17 cellular contexts compared by ENCODE assay signal in the genomic region with DNA sequence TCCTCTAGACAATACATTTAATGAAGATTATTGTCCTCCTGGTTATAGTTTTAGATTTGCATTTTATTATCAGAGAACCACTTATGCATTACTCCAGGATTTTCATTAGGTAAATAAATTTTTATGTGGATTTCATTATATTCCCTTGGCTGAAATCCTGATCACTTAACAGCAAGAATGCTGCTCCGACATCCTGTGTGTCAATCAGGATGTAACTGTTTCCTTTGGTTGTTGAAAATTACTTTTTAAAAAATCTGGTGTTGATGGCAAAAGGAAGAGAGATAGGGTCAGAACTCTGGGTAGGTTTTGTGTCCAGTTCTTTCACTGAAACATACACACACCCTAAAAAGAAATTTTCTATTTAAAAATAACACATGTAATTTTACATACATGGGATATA. TPM values are rescaled to one million over a fixed set of nuclear protein-coding genes. Genes with fewer than 3 reads are reported as not detected.
DNase-seq lines count a peak whose midpoint lies in the region; ATAC-seq and TF ChIP-seq lines count a peak whose summit lies in the region.
"Had no signal": no experiment of that assay in that cellular context is flagged by ENCODE, and none has a peak within 500 bp of the region (broad histone marks: within the 10 kb centered on the region; RNA-seq: fewer than 3 reads in every experiment).

No MANE protein-coding gene starts in this region.

- H3K4me1 Mint-ChIP-seq in GM23338 (peaks cover 80% of the 10 kb centered on the region), endothelial cell (ENCODE audit: unreplicated experiment) (peaks cover 78% of the 10 kb centered on the region), mesothelial cell of epicardium (peaks cover 26% of the 10 kb centered on the region)

- no peak for ATAC-seq in GM23338

- H3K79me2 ChIP-seq in GM23338 (replicated peaks; ENCODE audit: insufficient read depth) (peaks cover 80% of the 10 kb centered on the region), hepatocyte (peaks cover 30% of the 10 kb centered on the region)

- H3K36me3 ChIP-seq in GM23338 (ENCODE audit: insufficient read depth), result no peaks in the 10 kb centered on the region
- no peaks in the 10 kb centered on the region for H3K36me3 ChIP-seq in spleen
- no peaks in the 10 kb centered on the region for H3K36me3 ChIP-seq in hepatocyte (replicated peaks; ENCODE audit: insufficient read depth, low read depth)
- H3K36me3 ChIP-seq: BE2C had no signal

- H3K27me3 ChIP-seq in GM23338 (ENCODE audit: insufficient read depth), result no peaks in the 10 kb centered on the region
- H3K27me3 ChIP-seq in spleen (replicated peaks in 1 of 7), result no peaks in the 10 kb centered on the region
- no peaks in the 10 kb centered on the region for H3K27me3 ChIP-seq in hepatocyte
- H3K27me3 ChIP-seq: BE2C had no signal

- no peaks in the 10 kb centered on the region for H3K9me3 Mint-ChIP-seq in GM23338
- peaks cover 3% of the 10 kb centered on the region for H3K9me3 Mint-ChIP-seq in endothelial cell (ENCODE audit: unreplicated experiment)
- H3K9me3 Mint-ChIP-seq in mesothelial cell of epicardium, result no peaks in the 10 kb centered on the region
- H3K9me3 Mint-ChIP-seq: CD4-positive, alpha-beta T cell had no signal

- H3K9me3 ChIP-seq in spleen (no peaks in the 10 kb centered on the region), hepatocyte (ENCODE audit: low read depth) (no peaks in the 10 kb centered on the region)
- H3K9me3 ChIP-seq: BE2C had no signal

- DNase-seq in GM23338 (ENCODE audit: low spot score) (no peak), endothelial cell (ENCODE audit: low spot score) (no peak), mesothelial cell of epicardium (ENCODE audit: low spot score in 2 of 2, unreplicated experiment in 2 of 2) (no peak), spleen (no peak), hepatocyte (ENCODE audit: low spot score) (no peak), HK-2 (ENCODE audit: unreplicated experiment) (no peak), retina (no peak)
- DNase-seq: BE2C; CD4-positive, alpha-beta T cell; COR-L47; DMS79; Karpas-422; NCI-H1694 treated with DMSO at 0.1 percent for 48 hours; NCI-H2081 treated with DMSO at 0.1 percent for 48 hours; NCI-H524 treated with DMSO at 0.1 percent for 48 hours; NCI-H82 had no signal

- H4K20me1 ChIP-seq in GM23338 (replicated peaks; ENCODE audit: insufficient read depth) (peaks cover 15% of the 10 kb centered on the region; the same call in 1 of the 2 replicates), hepatocyte (ENCODE audit: insufficient read depth, poor library complexity, severe bottlenecking) (no peaks in the 10 kb centered on the region)

- 10 to 38% (median 23%) methylated on average over 1 of the region's 1 CpG for WGBS in spleen, 5 donors
- WGBS in hepatocyte (ENCODE audit: low lambda C conversion rate, missing lambda C conversion rate), result 69% methylated on average over 1 of the region's 1 CpG

- intact Hi-C loops in spleen (cut with DNase I; ENCODE audit: low total_unique reads), result no loop called here

- peaks cover 10% of the 10 kb centered on the region; the same call in 1 of the 3 replicates for H3K36me3 Mint-ChIP-seq in GM23338 (ENCODE audit: low read depth)
- H3K36me3 Mint-ChIP-seq in endothelial cell (ENCODE audit: low read depth, unreplicated experiment), result peaks cover 9% of the 10 kb centered on the region
- H3K36me3 Mint-ChIP-seq in mesothelial cell of epicardium, result no peaks in the 10 kb centered on the region

- no peak overlapping the region for H2AFZ ChIP-seq in GM23338
- H2AFZ ChIP-seq in hepatocyte, result no peak overlapping the region

- H3K4me2 ChIP-seq in GM23338 (no peak overlapping the region), hepatocyte (no peak overlapping the region)

- H3K27ac Mint-ChIP-seq in GM23338, result no peak overlapping the region
- peak overlapping the region; percentile 99 for H3K27ac Mint-ChIP-seq in endothelial cell (ENCODE audit: unreplicated experiment)
- peak overlapping the region; percentile 3 for H3K27ac Mint-ChIP-seq in mesothelial cell of epicardium
- H3K27ac Mint-ChIP-seq: CD4-positive, alpha-beta T cell had no signal

- H3K4me3 ChIP-seq in GM23338 (no peak overlapping the region), spleen (no peak overlapping the region), hepatocyte (no peak overlapping the region)

- 0 out of 3 replicates have a peak overlapping the region, but pooled peaks have one; percentile 13 for H3K4me3 Mint-ChIP-seq in GM23338
- H3K4me3 Mint-ChIP-seq in endothelial cell (ENCODE audit: unreplicated experiment), result peak overlapping the region; percentile 51
- no peak overlapping the region for H3K4me3 Mint-ChIP-seq in mesothelial cell of epicardium
- H3K4me3 Mint-ChIP-seq: CD4-positive, alpha-beta T cell had no signal

- H3K27ac ChIP-seq in GM23338 (ENCODE audit: low read depth), result no peak overlapping the region
- H3K27ac ChIP-seq in spleen, result peak overlapping the region in 7 of 8 donors; percentile 22 to 64 (median 47)
- no peak overlapping the region for H3K27ac ChIP-seq in hepatocyte

- H3F3A ChIP-seq in GM23338 (replicated peaks; ENCODE audit: low read depth), result no peaks in the 10 kb centered on the region

- H3K9me2 ChIP-seq in GM23338 (ENCODE audit: insufficient read depth), result no peaks in the 10 kb centered on the region
- no peaks in the 10 kb centered on the region for H3K9me2 ChIP-seq in hepatocyte (replicated peaks; ENCODE audit: insufficient read depth)

- no peak for TF ChIP-seq POLR2A in spleen (IDR thresholded peaks at IDR 0.05)

- peaks cover 19% of the 10 kb centered on the region for H3K27me3 Mint-ChIP-seq in GM23338 (ENCODE audit: insufficient read depth, low read depth, poor library complexity)
- H3K27me3 Mint-ChIP-seq in endothelial cell (ENCODE audit: unreplicated experiment), result peaks cover 4% of the 10 kb centered on the region
- H3K27me3 Mint-ChIP-seq in mesothelial cell of epicardium (ENCODE audit: low read depth), result no peaks in the 10 kb centered on the region

- no peak for TF ChIP-seq CTCF in GM23338 (conservative IDR thresholded peaks at IDR 0.05; ENCODE audit: low read depth in 2 of 2)
- no peak for TF ChIP-seq CTCF in endothelial cell (IDR thresholded peaks at IDR 0.05; ENCODE audit: unreplicated experiment)
- TF ChIP-seq CTCF in mesothelial cell of epicardium (IDR thresholded peaks at IDR 0.05; ENCODE audit: unreplicated experiment), result no peak
- TF ChIP-seq CTCF in spleen (IDR thresholded peaks at IDR 0.05 in 8 of 11, conservative IDR thresholded peaks at IDR 0.05 in 3 of 11), result no peak
- TF ChIP-seq CTCF in hepatocyte (IDR thresholded peaks at IDR 0.05; ENCODE audit: poor library complexity), result no peak

- H3K4me1 ChIP-seq in GM23338 (ENCODE audit: insufficient read depth), result peaks cover 51% of the 10 kb centered on the region
- H3K4me1 ChIP-seq in spleen, result peaks cover 0 to 34% (median 10%) of the 10 kb centered on the region in 6 donors
- peaks cover 13% of the 10 kb centered on the region for H3K4me1 ChIP-seq in hepatocyte (ENCODE audit: insufficient read depth)

TF ChIP-seq in GM23338, 12 proteins besides CTCF, POLR2A, EP300 and RAD21:
- TF ChIP-seq NANOG (IDR thresholded peaks at IDR 0.05; ENCODE audit: borderline replicate concordance), result no peak
- no peak for TF ChIP-seq STAT1 (IDR thresholded peaks at IDR 0.05; ENCODE audit: unreplicated experiment)

RNA-seq across cellular contexts. Expression of gene ZNF423, which starts 30.9 kb away (rescaled TPM):
- 39.6 and 41.8 TPM in 2 replicates for total RNA-seq in GM23338 (2014; rRNA removed; shearing (Covaris generic))
- 14.9 and 15.2 TPM in 2 replicates for polyA plus RNA-seq in GM23338 (2016; fragmentation: Nextera tagmentation; extraction: Ambion mirVana)
- 44.8 TPM for total RNA-seq in endothelial cell (ENCODE audit: unreplicated experiment)
- 19.0 to 20.3 TPM (median 19.8 TPM) in 3 replicates for total RNA-seq in mesothelial cell of epicardium
- 1 to 10 TPM; 3.5 to 7.0 (median 5.3) TPM for total RNA-seq in spleen
- under 1 TPM; 0.36 to 0.96 (median 0.67) TPM for polyA plus RNA-seq in spleen
- total RNA-seq in hepatocyte, result 7.6 and 11.8 TPM in 2 replicates
- 9.6 and 11.3 TPM in 2 replicates for polyA plus RNA-seq in hepatocyte
- total RNA-seq: CD4-positive, alpha-beta T cell; MCF 10A had no signal

Comparison
In these comparisons a context has a peak if more than half of its experiments do, and no peak if none do; other contexts are left out.
1. H3K27ac ChIP-seq: peak in spleen (7 of 8); none in GM23338 (single experiment) and hepatocyte (single experiment).